ENCODE assay signal across 14 cellular contexts in the genomic region with DNA sequence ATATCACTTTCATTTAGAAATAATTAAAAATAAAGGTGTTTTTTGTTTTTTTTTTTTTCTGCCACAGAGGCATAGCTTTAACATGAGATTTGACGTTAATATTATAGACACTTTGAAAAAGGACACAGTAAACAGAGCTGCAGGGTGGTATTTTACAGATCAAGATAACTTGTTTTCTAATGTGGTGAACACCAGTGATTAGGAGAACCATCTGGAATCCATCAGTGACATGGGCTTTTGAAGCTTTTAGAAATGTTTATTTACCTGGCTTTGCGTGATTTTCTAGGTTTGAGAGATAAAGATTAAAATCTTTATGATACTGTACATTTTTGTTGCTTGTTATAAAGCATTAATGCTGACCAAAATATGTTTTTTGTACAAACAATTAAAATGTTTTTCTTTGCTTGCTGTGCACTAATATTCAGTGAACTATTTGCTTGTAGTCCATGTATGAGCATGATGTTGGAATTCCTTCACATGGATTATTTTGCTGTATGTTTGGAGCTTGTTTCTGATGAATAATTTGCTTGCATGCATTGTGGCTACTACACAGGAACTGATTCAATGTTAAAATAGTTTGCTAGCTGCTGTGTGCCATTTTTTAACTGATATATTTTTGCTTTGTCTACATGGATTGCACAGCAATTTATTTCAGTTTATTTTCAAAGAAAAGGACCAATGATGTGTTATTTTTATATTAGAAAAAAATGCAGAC.
"Had no signal": no experiment of that assay in that cellular context is flagged by ENCODE, and none has a peak within 500 bp of the region (broad histone marks: within the 10 kb centered on the region; RNA-seq: fewer than 3 reads in every experiment).

No MANE protein-coding gene starts in this region.

- H3K4me3 Mint-ChIP-seq: activated CD4-positive, alpha-beta T cell treated with anti-CD3 and anti-CD28 coated beads for 36 hours; activated CD8-positive, alpha-beta T cell treated with anti-CD3 and anti-CD28 coated beads for 36 hours; activated naive CD8-positive, alpha-beta T cell treated with anti-CD3 and anti-CD28 coated beads, Interleukin-2, amount 10 ng/mL, durations not matched to agents 7 days and 5 days; memory B cell; stimulated activated naive CD8-positive, alpha-beta T cell treated with anti-CD3 and anti-CD28 coated beads, Interleukin-15, Interleukin-2, amounts not matched to agents 100 ng/mL and 50 ng/mL, for 24 hours had no signal

- H3K36me3 Mint-ChIP-seq: activated naive CD8-positive, alpha-beta T cell treated with anti-CD3 and anti-CD28 coated beads, Interleukin-2, amount 10 ng/mL, durations not matched to agents 7 days and 5 days; memory B cell had no signal

- DNase-seq: activated CD4-positive, alpha-beta T cell treated with anti-CD3 and anti-CD28 coated beads for 36 hours; activated CD8-positive, alpha-beta memory T cell treated with anti-CD3 and anti-CD28 coated beads, Interleukin-2, amount 50 U/mL, for 4 hours; activated CD8-positive, alpha-beta T cell treated with anti-CD3 and anti-CD28 coated beads for 36 hours; activated naive CD8-positive, alpha-beta T cell treated with anti-CD3 and anti-CD28 coated beads, Interleukin-2, amount 10 ng/mL, durations not matched to agents 7 days and 5 days; effector CD8-positive, alpha-beta T cell; islet precursor cell; left lung; stimulated activated CD4-positive, alpha-beta T cell treated with anti-CD3 and anti-CD28 coated beads, Interleukin-4, amount 100 ng/mL, for 1 hour; stimulated activated CD8-positive, alpha-beta memory T cell treated with anti-CD3 and anti-CD28 coated beads, Interleukin-4, amount 100 ng/mL, for 48 hours; T-helper 1 cell had no signal

- H3K27ac Mint-ChIP-seq: activated CD4-positive, alpha-beta T cell treated with anti-CD3 and anti-CD28 coated beads for 36 hours; activated CD8-positive, alpha-beta T cell treated with anti-CD3 and anti-CD28 coated beads for 36 hours; activated naive CD8-positive, alpha-beta T cell treated with anti-CD3 and anti-CD28 coated beads, Interleukin-2, amount 10 ng/mL, durations not matched to agents 7 days and 5 days; memory B cell; stimulated activated naive CD8-positive, alpha-beta T cell treated with anti-CD3 and anti-CD28 coated beads, Interleukin-15, Interleukin-2, amounts not matched to agents 100 ng/mL and 50 ng/mL, for 24 hours had no signal

- FAIRE-seq: colon, urothelium cell line had no signal

- H3K4me1 Mint-ChIP-seq: activated CD4-positive, alpha-beta T cell treated with anti-CD3 and anti-CD28 coated beads for 36 hours; activated naive CD8-positive, alpha-beta T cell treated with anti-CD3 and anti-CD28 coated beads, Interleukin-2, amount 10 ng/mL, durations not matched to agents 7 days and 5 days; memory B cell had no signal

- H3K9me3 Mint-ChIP-seq: activated CD8-positive, alpha-beta T cell treated with anti-CD3 and anti-CD28 coated beads for 36 hours; activated naive CD8-positive, alpha-beta T cell treated with anti-CD3 and anti-CD28 coated beads, Interleukin-2, amount 10 ng/mL, durations not matched to agents 7 days and 5 days; memory B cell; stimulated activated naive CD8-positive, alpha-beta T cell treated with anti-CD3 and anti-CD28 coated beads, Interleukin-15, Interleukin-2, amounts not matched to agents 100 ng/mL and 50 ng/mL, for 24 hours had no signal
